In genomic region chr18:13464432-13465125, GRCh38 we compare ENCODE assay signal across 8 cellular contexts.
DNase-seq lines count a peak whose midpoint lies in the region; ATAC-seq lines count a peak whose summit lies in the region.

No MANE protein-coding gene starts in this region.

- no peaks in the 10 kb centered on the region for H3K9me3 ChIP-seq in SK-N-MC (ENCODE audit: low read depth, low read length)
- H3K9me3 ChIP-seq in thymus (ENCODE audit: control insufficient read depth) = peaks cover 1% of the 10 kb centered on the region

- no peaks in the 10 kb centered on the region for H3K36me3 ChIP-seq in SK-N-MC (ENCODE audit: insufficient read depth, low read length)
- peaks cover 5% of the 10 kb centered on the region for H3K36me3 ChIP-seq in thymus (ENCODE audit: control insufficient read depth, insufficient read depth)

- H3K4me3 ChIP-seq in SK-N-MC (peak overlapping the region; percentile 61), thymus (ENCODE audit: low read length) (peak overlapping the region; percentile 57)

- no peaks in the 10 kb centered on the region for H3K27me3 Mint-ChIP-seq in activated naive CD4-positive, alpha-beta T cell treated with anti-CD3 and anti-CD28 coated beads, Interleukin-2, amount 10 ng/mL, durations not matched to agents 7 days and 5 days
- no peaks in the 10 kb centered on the region for H3K27me3 Mint-ChIP-seq in naive B cell

- WGBS in thymus = 8% methylated on average over 14 of the region's 14 CpGs

- H3K4me3 Mint-ChIP-seq in activated naive CD4-positive, alpha-beta T cell treated with anti-CD3 and anti-CD28 coated beads, Interleukin-2, amount 10 ng/mL, durations not matched to agents 7 days and 5 days = peak overlapping the region; percentile 99
- peak overlapping the region; percentile 91 to 99 (median 96) for H3K4me3 Mint-ChIP-seq in naive B cell

- DNase-seq in SK-N-MC (ENCODE audit: low read depth, low spot score) (peak; percentile 22), naive B cell (peak; percentile 70), 8988T (no peak), NCI-H774 (lab: John Stamatoyannopoulos, UW) (no peak)
- peak; percentile 85 for DNase-seq in activated naive CD4-positive, alpha-beta T cell treated with anti-CD3 and anti-CD28 coated beads, Interleukin-2, amount 10 ng/mL, durations not matched to agents 7 days and 5 days

- H3K36me3 Mint-ChIP-seq in activated naive CD4-positive, alpha-beta T cell treated with anti-CD3 and anti-CD28 coated beads, Interleukin-2, amount 10 ng/mL, durations not matched to agents 7 days and 5 days = peaks cover 54% of the 10 kb centered on the region
- H3K36me3 Mint-ChIP-seq in naive B cell = peaks cover 6 to 14% of the 10 kb centered on the region in 2 donors

- peaks cover 76% of the 10 kb centered on the region for H3K4me1 Mint-ChIP-seq in activated naive CD4-positive, alpha-beta T cell treated with anti-CD3 and anti-CD28 coated beads, Interleukin-2, amount 10 ng/mL, durations not matched to agents 7 days and 5 days
- peaks cover 34 to 52% (median 50%) of the 10 kb centered on the region in 3 donors for H3K4me1 Mint-ChIP-seq in naive B cell

- H3K27ac Mint-ChIP-seq in activated naive CD4-positive, alpha-beta T cell treated with anti-CD3 and anti-CD28 coated beads, Interleukin-2, amount 10 ng/mL, durations not matched to agents 7 days and 5 days = peak overlapping the region; percentile 98
- H3K27ac Mint-ChIP-seq in naive B cell = peak overlapping the region; percentile 94 to 97 (median 97)

- no peak overlapping the region for H3K9ac ChIP-seq in SK-N-MC (ENCODE audit: insufficient read length)

- CTCF ChIA-PET in activated naive CD4-positive, alpha-beta T cell treated with anti-CD3 and anti-CD28 coated beads, Interleukin-2, amount 10 ng/mL, durations not matched to agents 7 days and 5 days (lab: Charles Lee) = no interaction called here

- H3K27me3 ChIP-seq in thymus (ENCODE audit: control insufficient read depth, insufficient read depth) = no peaks in the 10 kb centered on the region

- H3K27ac ChIP-seq in SK-N-MC = no peak overlapping the region
- H3K27ac ChIP-seq in thymus (ENCODE audit: low read depth) = peak overlapping the region; percentile 82

- peaks cover 47% of the 10 kb centered on the region for H3K4me1 ChIP-seq in thymus (ENCODE audit: control insufficient read depth, insufficient read depth, low read length)

- ATAC-seq in GM18519 (IDR thresholded peaks at IDR 0.05; ENCODE audit: low FRiP score, unreplicated experiment) = peak; percentile 89
- ATAC-seq in HG02970 (IDR thresholded peaks at IDR 0.05; ENCODE audit: low FRiP score, unreplicated experiment) = peak; percentile 82
- ATAC-seq in naive B cell (ENCODE audit: low read depth in 2 of 2) = peak; percentile 92 to 94

- H3K9me3 Mint-ChIP-seq in activated naive CD4-positive, alpha-beta T cell treated with anti-CD3 and anti-CD28 coated beads, Interleukin-2, amount 10 ng/mL, durations not matched to agents 7 days and 5 days = peaks cover 27% of the 10 kb centered on the region
- H3K9me3 Mint-ChIP-seq in naive B cell = peaks cover 0 to 16% (median 9%) of the 10 kb centered on the region in 7 donors

Comparison
In these comparisons a context has a peak if more than half of its experiments do, and no peak if none do; other contexts are left out.
1. DNase-seq: peak in SK-N-MC (single experiment), activated naive CD4-positive, alpha-beta T cell treated with anti-CD3 and anti-CD28 coated beads, Interleukin-2, amount 10 ng/mL, durations not matched to agents 7 days and 5 days (single experiment) and naive B cell (single experiment); none in 8988T (single experiment) and NCI-H774 (single experiment).
2. Peak in every context shown above with its lines, with median percentiles within 50 percentile points of each other: ATAC-seq.